ENCODE assay signal across 1 cellular context in genomic region chr10:73772280-73773151, GRCh38.
TF ChIP-seq lines count a peak whose summit lies in the region.

No MANE protein-coding gene starts in this region.

TF ChIP-seq in K562, 482 proteins besides CTCF, POLR2A, EP300 and RAD21 (continued from another document):
- TF ChIP-seq, protein P1, sequence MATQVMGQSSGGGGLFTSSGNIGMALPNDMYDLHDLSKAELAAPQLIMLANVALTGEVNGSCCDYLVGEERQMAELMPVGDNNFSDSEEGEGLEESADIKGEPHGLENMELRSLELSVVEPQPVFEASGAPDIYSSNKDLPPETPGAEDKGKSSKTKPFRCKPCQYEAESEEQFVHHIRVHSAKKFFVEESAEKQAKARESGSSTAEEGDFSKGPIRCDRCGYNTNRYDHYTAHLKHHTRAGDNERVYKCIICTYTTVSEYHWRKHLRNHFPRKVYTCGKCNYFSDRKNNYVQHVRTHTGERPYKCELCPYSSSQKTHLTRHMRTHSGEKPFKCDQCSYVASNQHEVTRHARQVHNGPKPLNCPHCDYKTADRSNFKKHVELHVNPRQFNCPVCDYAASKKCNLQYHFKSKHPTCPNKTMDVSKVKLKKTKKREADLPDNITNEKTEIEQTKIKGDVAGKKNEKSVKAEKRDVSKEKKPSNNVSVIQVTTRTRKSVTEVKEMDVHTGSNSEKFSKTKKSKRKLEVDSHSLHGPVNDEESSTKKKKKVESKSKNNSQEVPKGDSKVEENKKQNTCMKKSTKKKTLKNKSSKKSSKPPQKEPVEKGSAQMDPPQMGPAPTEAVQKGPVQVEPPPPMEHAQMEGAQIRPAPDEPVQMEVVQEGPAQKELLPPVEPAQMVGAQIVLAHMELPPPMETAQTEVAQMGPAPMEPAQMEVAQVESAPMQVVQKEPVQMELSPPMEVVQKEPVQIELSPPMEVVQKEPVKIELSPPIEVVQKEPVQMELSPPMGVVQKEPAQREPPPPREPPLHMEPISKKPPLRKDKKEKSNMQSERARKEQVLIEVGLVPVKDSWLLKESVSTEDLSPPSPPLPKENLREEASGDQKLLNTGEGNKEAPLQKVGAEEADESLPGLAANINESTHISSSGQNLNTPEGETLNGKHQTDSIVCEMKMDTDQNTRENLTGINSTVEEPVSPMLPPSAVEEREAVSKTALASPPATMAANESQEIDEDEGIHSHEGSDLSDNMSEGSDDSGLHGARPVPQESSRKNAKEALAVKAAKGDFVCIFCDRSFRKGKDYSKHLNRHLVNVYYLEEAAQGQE (CRISPR knock-in tag; IDR thresholded peaks at IDR 0.05; ENCODE audit: low read depth): peak; percentile 91
- TF ChIP-seq RBM34 (IDR thresholded peaks at IDR 0.05; ENCODE audit: borderline replicate concordance, insufficient read depth, low read length) (peak; percentile 89; the same call in 1 of the 2 replicates), ZNF217 (CRISPR knock-in tag; IDR thresholded peaks at IDR 0.05) (no peak), ZBTB11 (CRISPR knock-in tag; IDR thresholded peaks at IDR 0.05) (peak in 2 of 3 experiments; percentile 33 to 84; a peak in 2 of 6 replicates), HLTF (IDR thresholded peaks at IDR 0.05) (no peak), PREB (CRISPR knock-in tag; IDR thresholded peaks at IDR 0.05) (no peak), RBM17 (IDR thresholded peaks at IDR 0.05; ENCODE audit: borderline replicate concordance, low read depth, low read length) (no peak), RBFOX2 (IDR thresholded peaks at IDR 0.05; ENCODE audit: low read depth, low read length) (peak; percentile 93), BRF2 (IDR thresholded peaks at IDR 0.05; ENCODE audit: borderline replicate concordance, insufficient read depth, insufficient read length) (no peak), TAF1 (IDR thresholded peaks at IDR 0.05; ENCODE audit: control insufficient read depth, extremely low read depth, insufficient read depth, low read length, severe bottlenecking) (peak; percentile 68), SIN3B (IDR thresholded peaks at IDR 0.05; ENCODE audit: low read depth) (peak; percentile 72; the same call in 1 of the 2 replicates), POLR2AphosphoS2 (IDR thresholded peaks at IDR 0.05; ENCODE audit: low read length) (peak; percentile 98; the same call in 1 of the 2 replicates), NBN (IDR thresholded peaks at IDR 0.05; ENCODE audit: low read depth) (peak; percentile 68; the same call in 1 of the 2 replicates), HNRNPLL (IDR thresholded peaks at IDR 0.05; ENCODE audit: low read depth, low read length, poor library complexity, severe bottlenecking) (peak; percentile 89), MBD2 (IDR thresholded peaks at IDR 0.05; ENCODE audit: borderline replicate concordance, low read depth) (peak; percentile 53; the same call in 1 of the 2 replicates), FOSL1 (tag; conservative IDR thresholded peaks at IDR 0.05) (peak; percentile 64), PML (IDR thresholded peaks at IDR 0.05; ENCODE audit: low read length) (peak; percentile 83), ZNF224 (CRISPR knock-in tag; IDR thresholded peaks at IDR 0.05) (no peak), FOXJ2 (tag; IDR thresholded peaks at IDR 0.05) (peak; percentile 9; the same call in 1 of the 2 replicates), ZNF589 (CRISPR knock-in tag; IDR thresholded peaks at IDR 0.05; ENCODE audit: low read depth) (no peak), CHD2 (IDR thresholded peaks at IDR 0.05; ENCODE audit: low read depth, low read length) (peak; percentile 10; the same call in 1 of the 2 replicates), CBX1 (IDR thresholded peaks at IDR 0.05; ENCODE audit: low read depth) (peak; percentile 95; the same call in 1 of the 2 replicates), RBM39 (optimal IDR thresholded peaks at IDR 0.05; ENCODE audit: low read depth, low read length) (no peak), BCOR (IDR thresholded peaks at IDR 0.05) (0 out of 2 replicates have a peak, but pooled peaks have one; percentile 8), L3MBTL2 (IDR thresholded peaks at IDR 0.05) (peak; percentile 75), HDGF (IDR thresholded peaks at IDR 0.05) (no peak), ID3 (CRISPR knock-in tag; IDR thresholded peaks at IDR 0.05) (no peak), ID3 (tag; IDR thresholded peaks at IDR 0.05) (peak; percentile 90; the same call in 1 of the 2 replicates), TAF7 (tag; IDR thresholded peaks at IDR 0.05) (peak; percentile 47; the same call in 1 of the 2 replicates), ZNF431 (CRISPR knock-in tag; IDR thresholded peaks at IDR 0.05) (peak; percentile 46; the same call in 1 of the 2 replicates), KDM4B (IDR thresholded peaks at IDR 0.05; ENCODE audit: borderline replicate concordance in 2 of 2, low read depth in 1 of 2) (peak in 1 of 2 experiments; percentile 29; a peak in 1 of 4 replicates), USF1 (CRISPR knock-in tag; IDR thresholded peaks at IDR 0.05) (peak; percentile 47), NR2C2 (CRISPR knock-in tag; IDR thresholded peaks at IDR 0.05) (no peak), NR2C2 (tag; IDR thresholded peaks at IDR 0.05) (peak; percentile 77), OTX1 (CRISPR knock-in tag; IDR thresholded peaks at IDR 0.05) (peak; percentile 97), MYNN (IDR thresholded peaks at IDR 0.05) (peak; percentile 67), MYNN (CRISPR knock-in tag; IDR thresholded peaks at IDR 0.05) (no peak), KDM2B (CRISPR knock-in tag; IDR thresholded peaks at IDR 0.05) (peak; percentile 25), ZBTB9 (CRISPR knock-in tag; IDR thresholded peaks at IDR 0.05) (peak; percentile 96), TGIF2 (CRISPR knock-in tag; IDR thresholded peaks at IDR 0.05) (0 out of 2 replicates have a peak, but pooled peaks have one; percentile 5), TFE3 (CRISPR knock-in tag; IDR thresholded peaks at IDR 0.05) (peak; percentile 4; the same call in 1 of the 2 replicates)
- TF ChIP-seq, protein P2, sequence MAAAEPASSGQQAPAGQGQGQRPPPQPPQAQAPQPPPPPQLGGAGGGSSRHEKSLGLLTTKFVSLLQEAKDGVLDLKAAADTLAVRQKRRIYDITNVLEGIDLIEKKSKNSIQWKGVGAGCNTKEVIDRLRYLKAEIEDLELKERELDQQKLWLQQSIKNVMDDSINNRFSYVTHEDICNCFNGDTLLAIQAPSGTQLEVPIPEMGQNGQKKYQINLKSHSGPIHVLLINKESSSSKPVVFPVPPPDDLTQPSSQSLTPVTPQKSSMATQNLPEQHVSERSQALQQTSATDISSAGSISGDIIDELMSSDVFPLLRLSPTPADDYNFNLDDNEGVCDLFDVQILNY (CRISPR knock-in tag; IDR thresholded peaks at IDR 0.05): peak; percentile 78; the same call in 1 of the 2 replicates
